In genomic region chr7:39746162-39746782, GRCh38 we compare ENCODE assay signal across 1 cellular context.
TF ChIP-seq lines count a peak whose summit lies in the region.

No MANE protein-coding gene starts in this region.

TF ChIP-seq in HepG2, 621 proteins besides CTCF, POLR2A, EP300 and RAD21 (continued from another document and continues in another):
- TF ChIP-seq ZNF639 (CRISPR knock-in tag; conservative IDR thresholded peaks at IDR 0.05) (no peak), ELK4 (CRISPR knock-in tag; IDR thresholded peaks at IDR 0.05; ENCODE audit: borderline replicate concordance) (no peak), ZNF558 (CRISPR knock-in tag; IDR thresholded peaks at IDR 0.05; ENCODE audit: borderline replicate concordance) (no peak), NR2F2 (IDR thresholded peaks at IDR 0.05; ENCODE audit: borderline replicate concordance, low read depth) (no peak), ZBTB2 (CRISPR knock-in tag; IDR thresholded peaks at IDR 0.05; ENCODE audit: low read depth) (no peak), ZNF225 (CRISPR knock-in tag; IDR thresholded peaks at IDR 0.05) (no peak), ZBTB44 (CRISPR knock-in tag; IDR thresholded peaks at IDR 0.05) (no peak), ZNF282 (IDR thresholded peaks at IDR 0.05; ENCODE audit: partially characterized antibody) (no peak), MAFG (CRISPR knock-in tag; IDR thresholded peaks at IDR 0.05) (no peak), RORA (CRISPR knock-in tag; IDR thresholded peaks at IDR 0.05) (no peak), STAT5B (CRISPR knock-in tag; IDR thresholded peaks at IDR 0.05) (no peak), HMGXB4 (CRISPR knock-in tag; IDR thresholded peaks at IDR 0.05; ENCODE audit: borderline replicate concordance in 1 of 2, low read depth in 1 of 2) (0 out of 4 replicates have a peak, but pooled peaks of 1 of the 2 experiments have one; percentile 32), MIXL1 (CRISPR knock-in tag; IDR thresholded peaks at IDR 0.05) (peak; percentile 75; the same call in 1 of the 2 replicates), ZKSCAN5 (CRISPR knock-in tag; IDR thresholded peaks at IDR 0.05) (no peak), STAG1 (CRISPR knock-in tag; IDR thresholded peaks at IDR 0.05) (peak; percentile 77), ZNF777 (CRISPR knock-in tag; IDR thresholded peaks at IDR 0.05) (no peak), GABPA (IDR thresholded peaks at IDR 0.05; ENCODE audit: low read depth, low read length) (no peak), GABPA (CRISPR knock-in tag; IDR thresholded peaks at IDR 0.05; ENCODE audit: low read depth) (0 out of 2 replicates have a peak, but pooled peaks have one; percentile 11), ESRRA (CRISPR knock-in tag; IDR thresholded peaks at IDR 0.05; ENCODE audit: low read depth) (no peak), ZNF776 (CRISPR knock-in tag; IDR thresholded peaks at IDR 0.05) (no peak), KDM2A (CRISPR knock-in tag; IDR thresholded peaks at IDR 0.05; ENCODE audit: borderline replicate concordance, low read depth) (no peak), SMC3 (IDR thresholded peaks at IDR 0.05; ENCODE audit: low read length) (peak; percentile 85), IRF2 (CRISPR knock-in tag; IDR thresholded peaks at IDR 0.05) (0 out of 2 replicates have a peak, but pooled peaks have one; percentile 33), RFX3 (CRISPR knock-in tag; IDR thresholded peaks at IDR 0.05) (no peak), JARID2 (CRISPR knock-in tag; IDR thresholded peaks at IDR 0.05; ENCODE audit: insufficient replicate concordance) (no peak), RARA (CRISPR knock-in tag; IDR thresholded peaks at IDR 0.05) (no peak), KLF16 (CRISPR knock-in tag; IDR thresholded peaks at IDR 0.05) (no peak; a peak in 1 of 4 replicates), ZSCAN29 (CRISPR knock-in tag; conservative IDR thresholded peaks at IDR 0.05) (no peak), FOXM1 (CRISPR knock-in tag; IDR thresholded peaks at IDR 0.05) (no peak), ZNF556 (CRISPR knock-in tag; IDR thresholded peaks at IDR 0.05; ENCODE audit: borderline replicate concordance) (no peak), ZNF253 (CRISPR knock-in tag; IDR thresholded peaks at IDR 0.05; ENCODE audit: borderline replicate concordance) (no peak), ISL2 (CRISPR knock-in tag; IDR thresholded peaks at IDR 0.05) (no peak)
- TF ChIP-seq, protein P1, sequence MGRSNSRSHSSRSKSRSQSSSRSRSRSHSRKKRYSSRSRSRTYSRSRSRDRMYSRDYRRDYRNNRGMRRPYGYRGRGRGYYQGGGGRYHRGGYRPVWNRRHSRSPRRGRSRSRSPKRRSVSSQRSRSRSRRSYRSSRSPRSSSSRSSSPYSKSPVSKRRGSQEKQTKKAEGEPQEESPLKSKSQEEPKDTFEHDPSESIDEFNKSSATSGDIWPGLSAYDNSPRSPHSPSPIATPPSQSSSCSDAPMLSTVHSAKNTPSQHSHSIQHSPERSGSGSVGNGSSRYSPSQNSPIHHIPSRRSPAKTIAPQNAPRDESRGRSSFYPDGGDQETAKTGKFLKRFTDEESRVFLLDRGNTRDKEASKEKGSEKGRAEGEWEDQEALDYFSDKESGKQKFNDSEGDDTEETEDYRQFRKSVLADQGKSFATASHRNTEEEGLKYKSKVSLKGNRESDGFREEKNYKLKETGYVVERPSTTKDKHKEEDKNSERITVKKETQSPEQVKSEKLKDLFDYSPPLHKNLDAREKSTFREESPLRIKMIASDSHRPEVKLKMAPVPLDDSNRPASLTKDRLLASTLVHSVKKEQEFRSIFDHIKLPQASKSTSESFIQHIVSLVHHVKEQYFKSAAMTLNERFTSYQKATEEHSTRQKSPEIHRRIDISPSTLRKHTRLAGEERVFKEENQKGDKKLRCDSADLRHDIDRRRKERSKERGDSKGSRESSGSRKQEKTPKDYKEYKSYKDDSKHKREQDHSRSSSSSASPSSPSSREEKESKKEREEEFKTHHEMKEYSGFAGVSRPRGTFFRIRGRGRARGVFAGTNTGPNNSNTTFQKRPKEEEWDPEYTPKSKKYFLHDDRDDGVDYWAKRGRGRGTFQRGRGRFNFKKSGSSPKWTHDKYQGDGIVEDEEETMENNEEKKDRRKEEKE (IDR thresholded peaks at IDR 0.05), result no peak
- TF ChIP-seq, protein P2, sequence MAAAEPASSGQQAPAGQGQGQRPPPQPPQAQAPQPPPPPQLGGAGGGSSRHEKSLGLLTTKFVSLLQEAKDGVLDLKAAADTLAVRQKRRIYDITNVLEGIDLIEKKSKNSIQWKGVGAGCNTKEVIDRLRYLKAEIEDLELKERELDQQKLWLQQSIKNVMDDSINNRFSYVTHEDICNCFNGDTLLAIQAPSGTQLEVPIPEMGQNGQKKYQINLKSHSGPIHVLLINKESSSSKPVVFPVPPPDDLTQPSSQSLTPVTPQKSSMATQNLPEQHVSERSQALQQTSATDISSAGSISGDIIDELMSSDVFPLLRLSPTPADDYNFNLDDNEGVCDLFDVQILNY (CRISPR knock-in tag; conservative IDR thresholded peaks at IDR 0.05), result no peak
- TF ChIP-seq, protein P3, sequence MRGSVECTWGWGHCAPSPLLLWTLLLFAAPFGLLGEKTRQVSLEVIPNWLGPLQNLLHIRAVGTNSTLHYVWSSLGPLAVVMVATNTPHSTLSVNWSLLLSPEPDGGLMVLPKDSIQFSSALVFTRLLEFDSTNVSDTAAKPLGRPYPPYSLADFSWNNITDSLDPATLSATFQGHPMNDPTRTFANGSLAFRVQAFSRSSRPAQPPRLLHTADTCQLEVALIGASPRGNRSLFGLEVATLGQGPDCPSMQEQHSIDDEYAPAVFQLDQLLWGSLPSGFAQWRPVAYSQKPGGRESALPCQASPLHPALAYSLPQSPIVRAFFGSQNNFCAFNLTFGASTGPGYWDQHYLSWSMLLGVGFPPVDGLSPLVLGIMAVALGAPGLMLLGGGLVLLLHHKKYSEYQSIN (CRISPR knock-in tag; IDR thresholded peaks at IDR 0.05; ENCODE audit: borderline replicate concordance), result no peak
- TF ChIP-seq, protein P4, sequence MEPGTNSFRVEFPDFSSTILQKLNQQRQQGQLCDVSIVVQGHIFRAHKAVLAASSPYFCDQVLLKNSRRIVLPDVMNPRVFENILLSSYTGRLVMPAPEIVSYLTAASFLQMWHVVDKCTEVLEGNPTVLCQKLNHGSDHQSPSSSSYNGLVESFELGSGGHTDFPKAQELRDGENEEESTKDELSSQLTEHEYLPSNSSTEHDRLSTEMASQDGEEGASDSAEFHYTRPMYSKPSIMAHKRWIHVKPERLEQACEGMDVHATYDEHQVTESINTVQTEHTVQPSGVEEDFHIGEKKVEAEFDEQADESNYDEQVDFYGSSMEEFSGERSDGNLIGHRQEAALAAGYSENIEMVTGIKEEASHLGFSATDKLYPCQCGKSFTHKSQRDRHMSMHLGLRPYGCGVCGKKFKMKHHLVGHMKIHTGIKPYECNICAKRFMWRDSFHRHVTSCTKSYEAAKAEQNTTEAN (CRISPR knock-in tag; conservative IDR thresholded peaks at IDR 0.05), result no peak
- TF ChIP-seq, protein P5, sequence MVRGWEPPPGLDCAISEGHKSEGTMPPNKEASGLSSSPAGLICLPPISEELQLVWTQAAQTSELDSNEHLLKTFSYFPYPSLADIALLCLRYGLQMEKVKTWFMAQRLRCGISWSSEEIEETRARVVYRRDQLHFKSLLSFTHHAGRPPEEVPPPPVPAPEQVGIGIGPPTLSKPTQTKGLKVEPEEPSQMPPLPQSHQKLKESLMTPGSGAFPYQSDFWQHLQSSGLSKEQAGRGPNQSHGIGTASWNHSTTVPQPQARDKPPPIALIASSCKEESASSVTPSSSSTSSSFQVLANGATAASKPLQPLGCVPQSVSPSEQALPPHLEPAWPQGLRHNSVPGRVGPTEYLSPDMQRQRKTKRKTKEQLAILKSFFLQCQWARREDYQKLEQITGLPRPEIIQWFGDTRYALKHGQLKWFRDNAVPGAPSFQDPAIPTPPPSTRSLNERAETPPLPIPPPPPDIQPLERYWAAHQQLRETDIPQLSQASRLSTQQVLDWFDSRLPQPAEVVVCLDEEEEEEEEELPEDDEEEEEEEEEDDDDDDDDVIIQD (CRISPR knock-in tag; IDR thresholded peaks at IDR 0.05; ENCODE audit: low read depth), result 0 out of 2 replicates have a peak, but pooled peaks have one; percentile 20
- TF ChIP-seq, protein P6, sequence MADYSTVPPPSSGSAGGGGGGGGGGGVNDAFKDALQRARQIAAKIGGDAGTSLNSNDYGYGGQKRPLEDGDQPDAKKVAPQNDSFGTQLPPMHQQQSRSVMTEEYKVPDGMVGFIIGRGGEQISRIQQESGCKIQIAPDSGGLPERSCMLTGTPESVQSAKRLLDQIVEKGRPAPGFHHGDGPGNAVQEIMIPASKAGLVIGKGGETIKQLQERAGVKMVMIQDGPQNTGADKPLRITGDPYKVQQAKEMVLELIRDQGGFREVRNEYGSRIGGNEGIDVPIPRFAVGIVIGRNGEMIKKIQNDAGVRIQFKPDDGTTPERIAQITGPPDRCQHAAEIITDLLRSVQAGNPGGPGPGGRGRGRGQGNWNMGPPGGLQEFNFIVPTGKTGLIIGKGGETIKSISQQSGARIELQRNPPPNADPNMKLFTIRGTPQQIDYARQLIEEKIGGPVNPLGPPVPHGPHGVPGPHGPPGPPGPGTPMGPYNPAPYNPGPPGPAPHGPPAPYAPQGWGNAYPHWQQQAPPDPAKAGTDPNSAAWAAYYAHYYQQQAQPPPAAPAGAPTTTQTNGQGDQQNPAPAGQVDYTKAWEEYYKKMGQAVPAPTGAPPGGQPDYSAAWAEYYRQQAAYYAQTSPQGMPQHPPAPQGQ (CRISPR knock-in tag; IDR thresholded peaks at IDR 0.05; ENCODE audit: borderline replicate concordance), result no peak
- TF ChIP-seq, protein P7, sequence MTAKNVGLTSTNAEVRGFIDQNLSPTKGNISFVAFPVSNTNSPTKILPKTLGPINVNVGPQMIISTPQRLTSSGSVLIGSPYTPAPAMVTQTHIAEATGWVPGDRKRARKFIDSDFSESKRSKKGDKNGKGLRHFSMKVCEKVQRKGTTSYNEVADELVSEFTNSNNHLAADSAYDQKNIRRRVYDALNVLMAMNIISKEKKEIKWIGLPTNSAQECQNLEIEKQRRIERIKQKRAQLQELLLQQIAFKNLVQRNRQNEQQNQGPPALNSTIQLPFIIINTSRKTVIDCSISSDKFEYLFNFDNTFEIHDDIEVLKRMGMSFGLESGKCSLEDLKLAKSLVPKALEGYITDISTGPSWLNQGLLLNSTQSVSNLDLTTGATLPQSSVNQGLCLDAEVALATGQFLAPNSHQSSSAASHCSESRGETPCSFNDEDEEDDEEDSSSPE (CRISPR knock-in tag; IDR thresholded peaks at IDR 0.05), result no peak
- TF ChIP-seq, protein P8, sequence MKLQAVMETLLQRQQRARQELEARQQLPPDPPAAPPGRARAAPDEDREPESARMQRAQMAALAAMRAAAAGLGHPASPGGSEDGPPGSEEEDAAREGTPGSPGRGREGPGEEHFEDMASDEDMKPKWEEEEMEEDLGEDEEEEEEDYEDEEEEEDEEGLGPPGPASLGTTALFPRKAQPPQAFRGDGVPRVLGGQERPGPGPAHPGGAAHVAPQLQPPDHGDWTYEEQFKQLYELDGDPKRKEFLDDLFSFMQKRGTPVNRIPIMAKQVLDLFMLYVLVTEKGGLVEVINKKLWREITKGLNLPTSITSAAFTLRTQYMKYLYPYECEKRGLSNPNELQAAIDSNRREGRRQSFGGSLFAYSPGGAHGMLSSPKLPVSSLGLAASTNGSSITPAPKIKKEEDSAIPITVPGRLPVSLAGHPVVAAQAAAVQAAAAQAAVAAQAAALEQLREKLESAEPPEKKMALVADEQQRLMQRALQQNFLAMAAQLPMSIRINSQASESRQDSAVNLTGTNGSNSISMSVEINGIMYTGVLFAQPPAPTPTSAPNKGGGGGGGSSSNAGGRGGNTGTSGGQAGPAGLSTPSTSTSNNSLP (IDR thresholded peaks at IDR 0.05; ENCODE audit: low read depth, low read length), result peak; percentile 15; the same call in 1 of the 2 replicates
